In genomic region chr19:15418588-15419412, GRCh38 we compare ENCODE assay signal across 1 cellular context.
A peak's percentile ranks its signal among the peaks of the same experiment; 100 is the strongest.
TF ChIP-seq lines count a peak whose summit lies in the region.

TSS of gene AKAP8L (minus strand) at chr19:15418988. CDS start at chr19:15418923, 65 bp downstream.

TF ChIP-seq in HepG2, 621 proteins besides CTCF, POLR2A, EP300 and RAD21 (continued from another document and continues in another):
- TF ChIP-seq ZNF574 (CRISPR knock-in tag; IDR thresholded peaks at IDR 0.05), result peak; percentile 65
- no peak for TF ChIP-seq FOXA1 (IDR thresholded peaks at IDR 0.05)
- no peak for TF ChIP-seq FOXA1 (CRISPR knock-in tag; IDR thresholded peaks at IDR 0.05)
- TF ChIP-seq ZNF543 (CRISPR knock-in tag; IDR thresholded peaks at IDR 0.05), result peak; percentile 73; the same call in 1 of the 2 replicates
- no peak for TF ChIP-seq IKZF4 (CRISPR knock-in tag; IDR thresholded peaks at IDR 0.05; ENCODE audit: borderline replicate concordance, low read depth, not compliant biosample characterization)
- no peak for TF ChIP-seq HIVEP1 (CRISPR knock-in tag; IDR thresholded peaks at IDR 0.05)
- peak; percentile 82; the same call in 1 of the 2 replicates for TF ChIP-seq ZNF274 (CRISPR knock-in tag; IDR thresholded peaks at IDR 0.05)
- no peak for TF ChIP-seq ZNF484 (CRISPR knock-in tag; IDR thresholded peaks at IDR 0.05; ENCODE audit: borderline replicate concordance, low read depth)
- no peak for TF ChIP-seq NCOA2 (CRISPR knock-in tag; IDR thresholded peaks at IDR 0.05)
- no peak for TF ChIP-seq ZNF441 (CRISPR knock-in tag; IDR thresholded peaks at IDR 0.05; ENCODE audit: borderline replicate concordance)
- 0 out of 2 replicates have a peak, but pooled peaks have one; percentile 31 for TF ChIP-seq ZNF160 (CRISPR knock-in tag; IDR thresholded peaks at IDR 0.05)
- TF ChIP-seq ZBTB10 (CRISPR knock-in tag; IDR thresholded peaks at IDR 0.05; ENCODE audit: borderline replicate concordance), result 0 out of 2 replicates have a peak, but pooled peaks have one; percentile 61
- TF ChIP-seq ZNF766 (CRISPR knock-in tag; IDR thresholded peaks at IDR 0.05; ENCODE audit: borderline replicate concordance), result no peak
- TF ChIP-seq SRF (IDR thresholded peaks at IDR 0.05; ENCODE audit: low read depth, low read length), result no peak
- TF ChIP-seq ZMYM2 (CRISPR knock-in tag; IDR thresholded peaks at IDR 0.05), result no peak
- no peak for TF ChIP-seq SUZ12 (IDR thresholded peaks at IDR 0.05; ENCODE audit: low read depth, low read length)
- TF ChIP-seq AHR (CRISPR knock-in tag; IDR thresholded peaks at IDR 0.05), result no peak; the same call in 1 of the 2 replicates
- TF ChIP-seq ZNF460 (CRISPR knock-in tag; IDR thresholded peaks at IDR 0.05; ENCODE audit: borderline replicate concordance), result no peak
- peak; percentile 58; the same call in 1 of the 2 replicates for TF ChIP-seq RXRB (CRISPR knock-in tag; IDR thresholded peaks at IDR 0.05; ENCODE audit: borderline replicate concordance)
- peak; percentile 76; the same call in 1 of the 2 replicates for TF ChIP-seq KAT7 (CRISPR knock-in tag; IDR thresholded peaks at IDR 0.05; ENCODE audit: borderline replicate concordance)
- peak; percentile 36; the same call in 1 of the 2 replicates for TF ChIP-seq ERF (CRISPR knock-in tag; IDR thresholded peaks at IDR 0.05)
- no peak for TF ChIP-seq RELA (CRISPR knock-in tag; IDR thresholded peaks at IDR 0.05)
- 0 out of 2 replicates have a peak, but pooled peaks have one; percentile 75 for TF ChIP-seq ZNF782 (CRISPR knock-in tag; IDR thresholded peaks at IDR 0.05; ENCODE audit: borderline replicate concordance)
- no peak for TF ChIP-seq ZNF33A (CRISPR knock-in tag; IDR thresholded peaks at IDR 0.05; ENCODE audit: borderline replicate concordance)
- no peak for TF ChIP-seq ZEB1 (IDR thresholded peaks at IDR 0.05; ENCODE audit: insufficient replicate concordance, low read depth)
- peak; percentile 24 for TF ChIP-seq KMT2A (CRISPR knock-in tag; IDR thresholded peaks at IDR 0.05)
- 0 out of 2 replicates have a peak, but pooled peaks have one; percentile 26 for TF ChIP-seq FOXA3 (CRISPR knock-in tag; IDR thresholded peaks at IDR 0.05)
- TF ChIP-seq TEAD3 (CRISPR knock-in tag; optimal IDR thresholded peaks at IDR 0.05; ENCODE audit: borderline replicate concordance), result no peak
- TF ChIP-seq FIP1L1 (IDR thresholded peaks at IDR 0.05; ENCODE audit: borderline replicate concordance, insufficient read depth, low read depth, low read length), result no peak
- no peak for TF ChIP-seq ZNF530 (CRISPR knock-in tag; IDR thresholded peaks at IDR 0.05; ENCODE audit: low read depth)
- TF ChIP-seq TP53 (CRISPR knock-in tag; conservative IDR thresholded peaks at IDR 0.05), result 0 out of 2 replicates have a peak, but pooled peaks have one; percentile 66
- no peak for TF ChIP-seq ZBTB34 (CRISPR knock-in tag; IDR thresholded peaks at IDR 0.05)
- TF ChIP-seq MED8 (CRISPR knock-in tag; IDR thresholded peaks at IDR 0.05; ENCODE audit: insufficient replicate concordance), result no peak
- TF ChIP-seq LBX2 (CRISPR knock-in tag; IDR thresholded peaks at IDR 0.05; ENCODE audit: borderline replicate concordance), result no peak
- TF ChIP-seq MEF2D (CRISPR knock-in tag; IDR thresholded peaks at IDR 0.05), result peak; percentile 12; the same call in 1 of the 2 replicates
- peak; percentile 90 for TF ChIP-seq AKAP8 (CRISPR knock-in tag; IDR thresholded peaks at IDR 0.05)
- TF ChIP-seq GTF3A (CRISPR knock-in tag; conservative IDR thresholded peaks at IDR 0.05), result no peak; the same call in 1 of the 2 replicates
- no peak for TF ChIP-seq ZNF296 (CRISPR knock-in tag; conservative IDR thresholded peaks at IDR 0.05)
- no peak for TF ChIP-seq ZNF703 (CRISPR knock-in tag; IDR thresholded peaks at IDR 0.05; ENCODE audit: borderline replicate concordance)
- no peak for TF ChIP-seq NAIF1 (CRISPR knock-in tag; IDR thresholded peaks at IDR 0.05; ENCODE audit: borderline replicate concordance)
- TF ChIP-seq PTBP1 (IDR thresholded peaks at IDR 0.05; ENCODE audit: low read depth, low read length, poor library complexity, severe bottlenecking), result peak; percentile 48
- TF ChIP-seq TCF12 (IDR thresholded peaks at IDR 0.05), result no peak
- no peak for TF ChIP-seq TCF12 (CRISPR knock-in tag; IDR thresholded peaks at IDR 0.05)
- TF ChIP-seq TIGD3 (CRISPR knock-in tag; IDR thresholded peaks at IDR 0.05; ENCODE audit: borderline replicate concordance), result no peak
- TF ChIP-seq ZSCAN31 (CRISPR knock-in tag; IDR thresholded peaks at IDR 0.05; ENCODE audit: low read depth), result peak; percentile 45
- TF ChIP-seq ZBTB40 (IDR thresholded peaks at IDR 0.05), result no peak
- TF ChIP-seq ZBTB40 (CRISPR knock-in tag; IDR thresholded peaks at IDR 0.05), result no peak; the same call in 1 of the 2 replicates
- no peak for TF ChIP-seq ZNF841 (CRISPR knock-in tag; IDR thresholded peaks at IDR 0.05; ENCODE audit: borderline replicate concordance)
- TF ChIP-seq ZNF17 (CRISPR knock-in tag; IDR thresholded peaks at IDR 0.05), result no peak
- TF ChIP-seq JUNB (CRISPR knock-in tag; IDR thresholded peaks at IDR 0.05; ENCODE audit: borderline replicate concordance), result no peak
